12 cellular contexts compared by ENCODE assay signal in genomic region chr10:132506711-132507466, GRCh38. TPM values are rescaled to one million over a fixed set of nuclear protein-coding genes. Genes with fewer than 3 reads are reported as not detected.
DNase-seq lines count a peak whose midpoint lies in the region; ATAC-seq and TF ChIP-seq lines count a peak whose summit lies in the region.
"Had no signal": no experiment of that assay in that cellular context is flagged by ENCODE, and none has a peak within 500 bp of the region (broad histone marks: within the 10 kb centered on the region; RNA-seq: fewer than 3 reads in every experiment).

No MANE protein-coding gene starts in this region.

- peak overlapping the region; percentile 24 to 73 (median 50) for H3K27ac ChIP-seq in upper lobe of left lung
- H3K27ac ChIP-seq: prostate gland had no signal

- peak; percentile 3 for DNase-seq in activated CD4-positive, alpha-beta T cell treated with anti-CD3 and anti-CD28 coated beads for 36 hours
- DNase-seq in activated CD4-positive, alpha-beta T cell treated with anti-CD3 and anti-CD28 coated beads, Interleukin-2, amount 50 U/mL, for 1 hour = no peak
- DNase-seq in cerebellar cortex (ENCODE audit: low spot score) = peak; percentile 94
- DNase-seq in islet precursor cell = peak; percentile 26
- DNase-seq in upper lobe of left lung = peak; percentile 18 to 52
- no peak for DNase-seq in activated CD4-positive, alpha-beta T cell treated with anti-CD3 and anti-CD28 coated beads, Interleukin-2, amount 50 U/mL, for 4 hours
- DNase-seq in NCI-H1092 treated with DMSO at 0.1 percent for 48 hours (lab: John Stamatoyannopoulos, UW) = no peak
- DNase-seq: ACHN; activated naive CD4-positive, alpha-beta T cell treated with anti-CD3 and anti-CD28 coated beads for 36 hours had no signal

- TF ChIP-seq CTCF in upper lobe of left lung (IDR thresholded peaks at IDR 0.05) = no peak

- no peaks in the 10 kb centered on the region for H3K27me3 ChIP-seq in upper lobe of left lung

- no peak for TF ChIP-seq POLR2A in upper lobe of left lung (IDR thresholded peaks at IDR 0.05)

- H3K27me3 Mint-ChIP-seq in activated CD4-positive, alpha-beta T cell treated with anti-CD3 and anti-CD28 coated beads for 36 hours = no peaks in the 10 kb centered on the region

- TF ChIP-seq EP300 in upper lobe of left lung (IDR thresholded peaks at IDR 0.05) = no peak

- intact Hi-C loops in activated CD4-positive, alpha-beta T cell treated with anti-CD3 and anti-CD28 coated beads for 36 hours (cut with DNase I, micrococcal nuclease) = no loop called here

- no peak overlapping the region for H3K27ac Mint-ChIP-seq in activated CD4-positive, alpha-beta T cell treated with anti-CD3 and anti-CD28 coated beads for 36 hours
- H3K27ac Mint-ChIP-seq: activated naive CD4-positive, alpha-beta T cell treated with anti-CD3 and anti-CD28 coated beads for 36 hours had no signal

- ATAC-seq in activated CD4-positive, alpha-beta T cell treated with anti-CD3 and anti-CD28 coated beads for 36 hours = no peak
- peak in 1 of 2 donors; percentile 64 for ATAC-seq in upper lobe of left lung (ENCODE audit: low FRiP score in 2 of 2)
- no peak for ATAC-seq in HG03196 (IDR thresholded peaks at IDR 0.05; ENCODE audit: unreplicated experiment)
- ATAC-seq: K562 had no signal

- no peaks in the 10 kb centered on the region for H3K9me3 ChIP-seq in upper lobe of left lung
- H3K9me3 ChIP-seq: prostate gland had no signal

- 58 to 64% methylated on average over 5 to 11 of the region's 11 CpGs for WGBS in upper lobe of left lung, 2 donors

- CTCF ChIA-PET in activated CD4-positive, alpha-beta T cell treated with anti-CD3 and anti-CD28 coated beads for 36 hours (lab: Charles Lee) = interaction anchor here (0.5 kb wide), 1 partner anchor 64 kb away, joined by 3 read pairs; no protein-coding TSS in a partner anchor

- no peaks in the 10 kb centered on the region for H3K36me3 Mint-ChIP-seq in activated CD4-positive, alpha-beta T cell treated with anti-CD3 and anti-CD28 coated beads for 36 hours (ENCODE audit: low read depth)

- H3K4me3 ChIP-seq in upper lobe of left lung = no peak overlapping the region
- H3K4me3 ChIP-seq: K562, prostate gland had no signal

- no peaks in the 10 kb centered on the region for H3K36me3 ChIP-seq in upper lobe of left lung
- H3K36me3 ChIP-seq: prostate gland had no signal

- no peaks in the 10 kb centered on the region for H3K4me1 Mint-ChIP-seq in activated CD4-positive, alpha-beta T cell treated with anti-CD3 and anti-CD28 coated beads for 36 hours

- H3K4me3 Mint-ChIP-seq in activated CD4-positive, alpha-beta T cell treated with anti-CD3 and anti-CD28 coated beads for 36 hours = no peak overlapping the region
- H3K4me3 Mint-ChIP-seq: activated naive CD4-positive, alpha-beta T cell treated with anti-CD3 and anti-CD28 coated beads for 36 hours had no signal

- peaks cover 0 to 10% (median 5%) of the 10 kb centered on the region in 4 donors for H3K4me1 ChIP-seq in upper lobe of left lung
- H3K4me1 ChIP-seq: prostate gland had no signal

- POLR2A ChIA-PET in activated CD4-positive, alpha-beta T cell treated with anti-CD3 and anti-CD28 coated beads for 36 hours (lab: Charles Lee) = no interaction called here

- no peaks in the 10 kb centered on the region for H3K9me3 Mint-ChIP-seq in activated CD4-positive, alpha-beta T cell treated with anti-CD3 and anti-CD28 coated beads for 36 hours (ENCODE audit: low read depth)
- H3K9me3 Mint-ChIP-seq: activated naive CD4-positive, alpha-beta T cell treated with anti-CD3 and anti-CD28 coated beads for 36 hours had no signal

RNA-seq across cellular contexts. Expression of gene INPP5A, which starts 30.7 kb away (rescaled TPM):
- 1 to 10 TPM; 8.1 to 9.3 TPM for total RNA-seq in activated CD4-positive, alpha-beta T cell treated with anti-CD3 and anti-CD28 coated beads for 36 hours
- 10 to 100 TPM; 28.6 to 81.7 (median 44.8) TPM for total RNA-seq in upper lobe of left lung

Comparison
In these comparisons a context has a peak if more than half of its experiments do, and no peak if none do; other contexts are left out.
1. DNase-seq: peak in activated CD4-positive, alpha-beta T cell treated with anti-CD3 and anti-CD28 coated beads for 36 hours (single experiment), cerebellar cortex (single experiment), islet precursor cell (single experiment) and upper lobe of left lung (2 of 2); none in activated CD4-positive, alpha-beta T cell treated with anti-CD3 and anti-CD28 coated beads, Interleukin-2, amount 50 U/mL, for 1 hour (single experiment), activated CD4-positive, alpha-beta T cell treated with anti-CD3 and anti-CD28 coated beads, Interleukin-2, amount 50 U/mL, for 4 hours (0 of 2) and NCI-H1092 treated with DMSO at 0.1 percent for 48 hours (single experiment).